In the genomic region with DNA sequence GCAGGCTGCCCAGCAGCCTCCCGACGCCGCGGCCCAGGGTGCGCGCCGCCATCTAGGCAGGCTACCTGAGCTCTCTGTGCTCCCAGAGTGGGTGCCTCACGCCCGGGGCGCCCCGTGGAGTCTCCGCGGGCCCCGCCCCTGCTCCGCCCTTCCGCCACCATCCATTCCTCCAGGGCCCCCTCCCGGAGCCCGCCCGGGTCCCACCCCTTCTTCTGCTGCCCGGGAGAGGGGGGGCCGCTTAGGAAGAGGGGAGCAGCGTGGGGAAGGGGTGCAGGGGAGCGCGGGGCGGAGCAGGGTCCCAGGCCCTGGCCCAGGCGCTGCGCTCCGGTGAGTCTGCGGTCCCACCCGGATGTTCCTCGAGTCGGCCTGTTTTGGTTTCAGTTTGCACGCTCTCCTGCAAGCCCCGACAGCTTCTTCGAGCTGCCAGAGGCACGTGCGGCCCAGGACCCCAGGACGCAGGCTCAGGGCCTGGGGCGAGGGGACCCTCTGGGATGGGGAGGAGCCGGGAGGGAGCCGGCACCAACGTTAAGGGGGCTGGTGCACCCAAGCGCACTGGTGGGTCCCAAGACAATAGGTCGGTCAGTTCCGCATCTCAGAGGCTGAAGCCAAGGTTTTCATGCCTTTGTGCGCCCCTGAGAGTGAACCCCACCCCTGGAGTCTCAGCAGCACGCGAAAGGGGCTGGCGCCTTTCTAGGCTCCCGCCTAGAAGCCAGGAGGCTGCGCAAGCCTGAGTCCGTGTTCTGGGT, we compare ENCODE assay signal across 8 cellular contexts. TPM values are rescaled to one million over a fixed set of nuclear protein-coding genes. Genes with fewer than 3 reads are reported as not detected.
DNase-seq lines count a peak whose midpoint lies in the region; ATAC-seq and TF ChIP-seq lines count a peak whose summit lies in the region.

A gene (minus strand): TSS at position 89 of the 746 bp plus-strand sequence. CDS start 37 bp downstream, at position 52.

- H3K4me3 ChIP-seq in fibroblast of villous mesenchyme (ENCODE audit: low read depth, low read length) = peak within 1 kb of the TSS; percentile 67
- peak within 1 kb of the TSS; percentile 79 to 88 for H3K4me3 ChIP-seq in testis

- TF ChIP-seq CTCF in fibroblast of villous mesenchyme (IDR thresholded peaks at IDR 0.05; ENCODE audit: insufficient read depth, low read depth, low read length) (no peak), testis (IDR thresholded peaks at IDR 0.05) (no peak)

- H3K27ac ChIP-seq in testis = peak within 1 kb of the TSS; percentile 83 to 92

- peaks cover 43% of the 10 kb centered on the region for H3K4me1 ChIP-seq in testis

- no peaks in the 10 kb centered on the region for H3K9me3 ChIP-seq in testis

- peak; percentile 65 for ATAC-seq in HG02798 (IDR thresholded peaks at IDR 0.05; ENCODE audit: poor library complexity, unreplicated experiment)

- 0 to 1% methylated on average over 3 to 37 of the region's 52 CpGs for WGBS in testis, 2 donors

- no peak for TF ChIP-seq POLR2A in testis (IDR thresholded peaks at IDR 0.05)

- no peaks in the 10 kb centered on the region for H3K36me3 ChIP-seq in testis (ENCODE audit: low read depth, missing control alignments)

- intact Hi-C loops in testis (cut with DNase I; ENCODE audit: low total_unique reads) = loop anchor here (10.0 kb wide), 1 partner anchor 1433 kb away; no protein-coding TSS in a partner anchor

- no peaks in the 10 kb centered on the region for H3K27me3 ChIP-seq in testis

- DNase-seq in NCI-H146 (lab: John Stamatoyannopoulos, UW) (peak; percentile 49), NCI-H146 treated with DMSO at 0.1 percent for 48 hours (lab: John Stamatoyannopoulos, UW; ENCODE audit: unreplicated experiment) (no peak), NOMO-1 treated with dmso at 0.1 percent for 144 hours (lab: John Stamatoyannopoulos, UW; ENCODE audit: unreplicated experiment) (peak; percentile 28), fibroblast of villous mesenchyme (ENCODE audit: low read depth) (peak; percentile 47), occipital lobe (lab: John Stamatoyannopoulos, UW) (peak; percentile 43), testis (peak; percentile 80)
- peak; percentile 79 to 82 for DNase-seq in activated T-cell treated with anti-CD3 and anti-CD28 coated beads, Interleukin-2, amount 50 U/mL, for 48 hours

RNA-seq across cellular contexts. Expression of the gene that starts here (rescaled TPM):
- total RNA-seq in fibroblast of villous mesenchyme = 1.6 and 3.5 TPM in 2 replicates
- 3.7 TPM for total RNA-seq in occipital lobe
- 100 to 1,000 TPM; 162 to 184 TPM for total RNA-seq in testis
- 61.5 TPM for polyA plus RNA-seq in testis (ENCODE audit: insufficient read depth, low read depth, low replicate concordance)

Comparison
In these comparisons a context has a peak if more than half of its experiments do, and no peak if none do; other contexts are left out.
1. RNA of the gene that starts here (total RNA-seq): 162 to 184 TPM in testis; 3.7 TPM in occipital lobe (single experiment) and 1.6 to 3.5 TPM in fibroblast of villous mesenchyme; every median in the first group is over 10 times any median in the second.